8 cellular contexts compared by ENCODE assay signal in the genomic region with DNA sequence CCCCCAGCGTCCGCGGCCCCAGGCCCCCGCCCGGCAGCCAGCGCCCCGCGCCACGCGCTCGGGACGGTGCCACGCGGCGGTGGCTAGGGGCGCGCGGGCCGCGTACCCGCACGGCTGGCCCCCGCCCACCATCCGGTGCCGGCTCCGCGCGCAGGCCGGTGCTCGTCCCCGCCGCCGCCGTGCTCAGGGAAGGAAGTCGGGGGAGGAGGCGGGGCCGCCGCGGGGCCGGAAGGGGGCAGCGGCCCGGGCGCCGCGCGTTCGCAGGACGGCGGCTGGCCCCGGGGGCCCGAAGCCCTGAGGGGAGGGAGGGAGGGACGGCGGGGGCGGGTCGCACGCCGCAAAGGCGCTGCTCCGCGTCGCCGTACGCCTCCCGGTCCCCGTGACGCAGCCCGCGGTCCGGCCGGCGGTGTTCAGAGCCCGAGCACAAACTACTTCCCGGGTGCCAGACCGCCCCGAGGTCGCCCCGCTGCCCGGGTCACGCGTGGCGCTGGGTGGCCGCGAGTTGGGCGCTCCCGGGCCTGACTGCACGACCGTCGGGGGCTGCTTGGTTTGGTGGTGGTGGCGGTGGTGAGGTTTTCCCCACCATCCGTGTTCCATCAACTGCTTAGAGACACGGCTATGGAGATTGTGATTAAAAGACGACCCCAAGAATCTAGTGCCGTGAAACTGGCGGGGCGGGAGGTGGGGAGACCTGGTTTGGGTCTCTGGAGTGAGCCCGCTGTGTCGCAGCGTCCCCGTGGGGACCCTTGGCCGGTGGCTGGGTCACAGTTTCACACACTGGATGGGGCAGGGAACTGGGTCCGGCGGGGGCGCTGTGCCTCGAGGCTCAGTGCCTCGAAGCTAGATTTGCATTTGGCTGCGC. TPM values are rescaled to one million over a fixed set of nuclear protein-coding genes. Genes with fewer than 3 reads are reported as not detected.
DNase-seq lines count a peak whose midpoint lies in the region; ATAC-seq and TF ChIP-seq lines count a peak whose summit lies in the region.

A gene (minus strand): TSS at position 205 of the 862 bp plus-strand sequence. CDS start 1,818 bp downstream, outside the sequence.

- H3K27me3 ChIP-seq in SJCRH30 (no peaks in the 10 kb centered on the region), foreskin keratinocyte (no peaks in the 10 kb centered on the region), neutrophil (peaks cover 51% of the 10 kb centered on the region)

- H3K4me1 ChIP-seq in SJCRH30 = no peaks in the 10 kb centered on the region
- H3K4me1 ChIP-seq in foreskin keratinocyte = no peaks in the 10 kb centered on the region
- peaks cover 18% of the 10 kb centered on the region in 2 experiments for H3K4me1 ChIP-seq in neutrophil (ENCODE audit: control insufficient read depth in 1 of 2, insufficient read depth in 1 of 2, low read depth in 1 of 2, low read length in 1 of 2)

- H3K27ac ChIP-seq in SJCRH30 (peak within 1 kb of the TSS; percentile 88), foreskin keratinocyte (peak within 1 kb of the TSS; percentile 89), neutrophil (peak within 1 kb of the TSS; percentile 33)

- TF ChIP-seq CTCF in foreskin keratinocyte (conservative IDR thresholded peaks at IDR 0.05) (peak; percentile 40), neutrophil (IDR thresholded peaks at IDR 0.05) (no peak)

- peak within 1 kb of the TSS; percentile 94 for H3K4me3 ChIP-seq in SJCRH30
- peak within 1 kb of the TSS; percentile 67 to 68 for H3K4me3 ChIP-seq in neutrophil (ENCODE audit: low read depth in 1 of 2, low read length in 1 of 2)

- ATAC-seq in GM19372 (IDR thresholded peaks at IDR 0.05; ENCODE audit: low read depth, unreplicated experiment) (peak; percentile 74), HG03521 (IDR thresholded peaks at IDR 0.05; ENCODE audit: unreplicated experiment) (peak; percentile 81), foreskin keratinocyte (peak; percentile 82)

- H3K36me3 ChIP-seq in SJCRH30 (peaks cover 8% of the 10 kb centered on the region), neutrophil (no peaks in the 10 kb centered on the region)

- DNase-seq in COR-L47 (lab: John Stamatoyannopoulos, UW) = peak; percentile 59
- peak; percentile 68 to 71 for DNase-seq in SJCRH30
- DNase-seq in activated gamma-delta T cell treated with Interleukin-2 at 50 U/mL for 16 hours = peak; percentile 77
- DNase-seq in foreskin keratinocyte = peak in 1 of 2 donors; percentile 28
- peak; percentile 69 for DNase-seq in superior temporal gyrus (ENCODE audit: extremely low spot score)

- no peaks in the 10 kb centered on the region for H3K9me3 ChIP-seq in SJCRH30 (replicated peaks)
- H3K9me3 ChIP-seq in neutrophil = no peaks in the 10 kb centered on the region

RNA-seq across cellular contexts. Expression of the gene that starts here (rescaled TPM):
- total RNA-seq in SJCRH30 (2014; rRNA removed; shearing (Covaris generic)) = 72.5 and 73.6 TPM in 2 replicates
- total RNA-seq in foreskin keratinocyte = 78.4 and 79.8 TPM in 2 replicates
- polyA plus RNA-seq in foreskin keratinocyte = 71.7 and 77.7 TPM in 2 replicates

Comparison
In these comparisons a context has a peak if more than half of its experiments do, and no peak if none do; other contexts are left out.
1. H3K27ac ChIP-seq: peak in every context shown above with its lines; median percentile 89 in foreskin keratinocyte; 88 in SJCRH30; 33 in neutrophil.